In the genomic region with DNA sequence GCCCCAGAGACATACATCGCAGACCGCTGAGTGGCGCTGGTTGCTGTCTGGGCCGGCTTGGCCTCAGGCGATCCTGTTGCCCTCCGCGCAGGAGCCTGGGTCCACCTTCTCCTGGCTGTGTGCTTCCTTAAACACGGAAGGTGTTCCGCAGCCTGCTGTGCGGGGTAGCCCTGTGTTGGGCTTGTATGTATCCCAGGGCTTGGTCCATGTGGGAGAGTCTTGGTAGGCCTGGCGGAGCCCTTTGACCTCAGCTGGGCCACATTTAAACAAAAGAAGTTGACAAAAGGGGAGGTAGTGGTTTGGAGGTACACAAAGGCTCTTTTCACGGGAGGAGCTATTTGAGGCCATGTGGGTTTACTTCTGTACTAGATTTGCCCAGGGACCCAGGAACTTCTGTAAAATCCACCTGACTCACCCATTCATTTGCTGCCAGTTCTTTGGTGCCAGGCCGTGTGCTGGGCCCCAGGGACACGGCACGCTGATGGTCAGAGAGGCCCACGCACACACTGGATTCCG, we compare ENCODE assay signal across 1 cellular context.
TF ChIP-seq lines count a peak whose summit lies in the region.

No MANE protein-coding gene starts in this region.

TF ChIP-seq in HepG2, 621 proteins besides CTCF, POLR2A, EP300 and RAD21 (continued from another document and continues in another):
- TF ChIP-seq ZNF773 (CRISPR knock-in tag; IDR thresholded peaks at IDR 0.05; ENCODE audit: borderline replicate concordance) (no peak), ZNF225 (CRISPR knock-in tag; IDR thresholded peaks at IDR 0.05) (no peak), KDM6A (CRISPR knock-in tag; IDR thresholded peaks at IDR 0.05; ENCODE audit: low read depth) (no peak), ATAD3A (CRISPR knock-in tag; IDR thresholded peaks at IDR 0.05) (no peak), ZNF557 (CRISPR knock-in tag; IDR thresholded peaks at IDR 0.05) (0 out of 2 replicates have a peak, but pooled peaks have one; percentile 63), PRDM10 (CRISPR knock-in tag; IDR thresholded peaks at IDR 0.05; ENCODE audit: low read depth) (peak; percentile 69; the same call in 1 of the 2 replicates), MBNL3 (CRISPR knock-in tag; conservative IDR thresholded peaks at IDR 0.05) (no peak), SALL1 (CRISPR knock-in tag; IDR thresholded peaks at IDR 0.05) (peak; percentile 58), ATF1 (CRISPR knock-in tag; IDR thresholded peaks at IDR 0.05) (no peak), MAFG (CRISPR knock-in tag; IDR thresholded peaks at IDR 0.05) (no peak), PCBP1 (IDR thresholded peaks at IDR 0.05; ENCODE audit: borderline replicate concordance, low read depth, low read length) (no peak), GABPB1 (CRISPR knock-in tag; IDR thresholded peaks at IDR 0.05) (peak; percentile 51), GATAD2A (CRISPR knock-in tag; IDR thresholded peaks at IDR 0.05) (peak; percentile 92), MED1 (CRISPR knock-in tag; IDR thresholded peaks at IDR 0.05) (peak; percentile 65), NR2F2 (IDR thresholded peaks at IDR 0.05; ENCODE audit: borderline replicate concordance, low read depth) (peak; percentile 93), ZNF143 (CRISPR knock-in tag; IDR thresholded peaks at IDR 0.05) (no peak), ZBTB10 (CRISPR knock-in tag; IDR thresholded peaks at IDR 0.05; ENCODE audit: borderline replicate concordance) (peak; percentile 76; the same call in 1 of the 2 replicates), SP140L (CRISPR knock-in tag; IDR thresholded peaks at IDR 0.05; ENCODE audit: borderline replicate concordance) (no peak), ERF (CRISPR knock-in tag; IDR thresholded peaks at IDR 0.05) (peak; percentile 65; the same call in 1 of the 2 replicates), ZNF780A (CRISPR knock-in tag; IDR thresholded peaks at IDR 0.05) (no peak), TBL1XR1 (IDR thresholded peaks at IDR 0.05; ENCODE audit: borderline replicate concordance, low read length, partially characterized antibody) (peak; percentile 32), NCOA1 (CRISPR knock-in tag; IDR thresholded peaks at IDR 0.05) (0 out of 2 replicates have a peak, but pooled peaks have one; percentile 49), KLF6 (CRISPR knock-in tag; IDR thresholded peaks at IDR 0.05) (0 out of 2 replicates have a peak, but pooled peaks have one; percentile 69), BRCA1 (CRISPR knock-in tag; IDR thresholded peaks at IDR 0.05) (no peak), SIX4 (CRISPR knock-in tag; IDR thresholded peaks at IDR 0.05) (peak; percentile 63), ZFP90 (CRISPR knock-in tag; IDR thresholded peaks at IDR 0.05; ENCODE audit: borderline replicate concordance) (peak; percentile 74; the same call in 1 of the 2 replicates), ZNF224 (CRISPR knock-in tag; IDR thresholded peaks at IDR 0.05) (no peak; the same call in 1 of the 2 replicates), TRAFD1 (CRISPR knock-in tag; IDR thresholded peaks at IDR 0.05; ENCODE audit: borderline replicate concordance) (no peak), U2AF2 (IDR thresholded peaks at IDR 0.05; ENCODE audit: low read depth, low read length) (no peak), FOSL1 (CRISPR knock-in tag; IDR thresholded peaks at IDR 0.05; ENCODE audit: borderline replicate concordance) (no peak), ZFP82 (CRISPR knock-in tag; IDR thresholded peaks at IDR 0.05; ENCODE audit: borderline replicate concordance) (no peak), DMTF1 (CRISPR knock-in tag; IDR thresholded peaks at IDR 0.05) (no peak), DDIT3 (CRISPR knock-in tag; IDR thresholded peaks at IDR 0.05) (no peak), ZNF749 (CRISPR knock-in tag; IDR thresholded peaks at IDR 0.05; ENCODE audit: borderline replicate concordance) (no peak)
- TF ChIP-seq, protein P1, sequence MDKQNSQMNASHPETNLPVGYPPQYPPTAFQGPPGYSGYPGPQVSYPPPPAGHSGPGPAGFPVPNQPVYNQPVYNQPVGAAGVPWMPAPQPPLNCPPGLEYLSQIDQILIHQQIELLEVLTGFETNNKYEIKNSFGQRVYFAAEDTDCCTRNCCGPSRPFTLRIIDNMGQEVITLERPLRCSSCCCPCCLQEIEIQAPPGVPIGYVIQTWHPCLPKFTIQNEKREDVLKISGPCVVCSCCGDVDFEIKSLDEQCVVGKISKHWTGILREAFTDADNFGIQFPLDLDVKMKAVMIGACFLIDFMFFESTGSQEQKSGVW (CRISPR knock-in tag; IDR thresholded peaks at IDR 0.05; ENCODE audit: borderline replicate concordance), result no peak
- TF ChIP-seq, protein P2, sequence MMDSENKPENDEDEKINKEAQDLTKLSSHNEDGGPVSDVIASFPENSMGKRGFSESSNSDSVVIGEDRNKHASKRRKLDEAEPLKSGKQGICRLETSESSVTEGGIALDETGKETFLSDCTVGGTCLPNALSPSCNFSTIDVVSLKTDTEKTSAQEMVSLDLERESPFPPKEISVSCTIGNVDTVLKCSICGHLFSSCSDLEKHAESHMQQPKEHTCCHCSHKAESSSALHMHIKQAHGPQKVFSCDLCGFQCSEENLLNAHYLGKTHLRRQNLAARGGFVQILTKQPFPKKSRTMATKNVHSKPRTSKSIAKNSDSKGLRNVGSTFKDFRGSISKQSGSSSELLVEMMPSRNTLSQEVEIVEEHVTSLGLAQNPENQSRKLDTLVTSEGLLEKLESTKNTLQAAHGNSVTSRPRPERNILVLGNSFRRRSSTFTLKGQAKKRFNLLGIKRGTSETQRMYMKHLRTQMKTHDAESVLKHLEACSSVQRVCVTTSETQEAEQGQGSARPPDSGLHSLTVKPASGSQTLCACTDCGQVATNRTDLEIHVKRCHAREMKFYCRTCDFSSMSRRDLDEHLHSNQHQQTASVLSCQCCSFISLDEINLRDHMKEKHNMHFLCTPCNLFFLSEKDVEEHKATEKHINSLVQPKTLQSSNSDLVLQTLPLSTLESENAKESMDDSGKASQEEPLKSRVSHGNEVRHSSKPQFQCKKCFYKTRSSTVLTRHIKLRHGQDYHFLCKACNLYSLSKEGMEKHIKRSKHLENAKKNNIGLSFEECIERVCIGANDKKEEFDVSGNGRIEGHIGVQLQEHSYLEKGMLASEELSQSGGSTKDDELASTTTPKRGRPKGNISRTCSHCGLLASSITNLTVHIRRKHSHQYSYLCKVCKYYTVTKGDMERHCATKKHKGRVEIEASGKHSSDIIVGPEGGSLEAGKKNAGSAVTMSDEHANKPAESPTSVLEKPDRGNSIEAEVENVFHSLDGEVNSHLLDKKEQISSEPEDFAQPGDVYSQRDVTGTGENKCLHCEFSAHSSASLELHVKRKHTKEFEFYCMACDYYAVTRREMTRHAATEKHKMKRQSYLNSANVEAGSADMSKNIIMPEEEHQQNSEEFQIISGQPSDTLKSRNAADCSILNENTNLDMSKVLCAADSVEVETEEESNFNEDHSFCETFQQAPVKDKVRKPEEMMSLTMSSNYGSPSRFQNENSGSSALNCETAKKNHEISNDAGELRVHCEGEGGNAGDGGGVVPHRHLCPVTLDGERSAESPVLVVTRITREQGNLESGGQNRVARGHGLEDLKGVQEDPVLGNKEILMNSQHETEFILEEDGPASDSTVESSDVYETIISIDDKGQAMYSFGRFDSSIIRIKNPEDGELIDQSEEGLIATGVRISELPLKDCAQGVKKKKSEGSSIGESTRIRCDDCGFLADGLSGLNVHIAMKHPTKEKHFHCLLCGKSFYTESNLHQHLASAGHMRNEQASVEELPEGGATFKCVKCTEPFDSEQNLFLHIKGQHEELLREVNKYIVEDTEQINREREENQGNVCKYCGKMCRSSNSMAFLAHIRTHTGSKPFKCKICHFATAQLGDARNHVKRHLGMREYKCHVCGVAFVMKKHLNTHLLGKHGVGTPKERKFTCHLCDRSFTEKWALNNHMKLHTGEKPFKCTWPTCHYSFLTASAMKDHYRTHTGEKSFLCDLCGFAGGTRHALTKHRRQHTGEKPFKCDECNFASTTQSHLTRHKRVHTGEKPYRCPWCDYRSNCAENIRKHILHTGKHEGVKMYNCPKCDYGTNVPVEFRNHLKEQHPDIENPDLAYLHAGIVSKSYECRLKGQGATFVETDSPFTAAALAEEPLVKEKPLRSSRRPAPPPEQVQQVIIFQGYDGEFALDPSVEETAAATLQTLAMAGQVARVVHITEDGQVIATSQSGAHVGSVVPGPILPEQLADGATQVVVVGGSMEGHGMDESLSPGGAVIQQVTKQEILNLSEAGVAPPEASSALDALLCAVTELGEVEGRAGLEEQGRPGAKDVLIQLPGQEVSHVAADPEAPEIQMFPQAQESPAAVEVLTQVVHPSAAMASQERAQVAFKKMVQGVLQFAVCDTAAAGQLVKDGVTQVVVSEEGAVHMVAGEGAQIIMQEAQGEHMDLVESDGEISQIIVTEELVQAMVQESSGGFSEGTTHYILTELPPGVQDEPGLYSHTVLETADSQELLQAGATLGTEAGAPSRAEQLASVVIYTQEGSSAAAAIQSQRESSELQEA (CRISPR knock-in tag; IDR thresholded peaks at IDR 0.05; ENCODE audit: not compliant biosample characterization), result no peak
- TF ChIP-seq, protein P3, sequence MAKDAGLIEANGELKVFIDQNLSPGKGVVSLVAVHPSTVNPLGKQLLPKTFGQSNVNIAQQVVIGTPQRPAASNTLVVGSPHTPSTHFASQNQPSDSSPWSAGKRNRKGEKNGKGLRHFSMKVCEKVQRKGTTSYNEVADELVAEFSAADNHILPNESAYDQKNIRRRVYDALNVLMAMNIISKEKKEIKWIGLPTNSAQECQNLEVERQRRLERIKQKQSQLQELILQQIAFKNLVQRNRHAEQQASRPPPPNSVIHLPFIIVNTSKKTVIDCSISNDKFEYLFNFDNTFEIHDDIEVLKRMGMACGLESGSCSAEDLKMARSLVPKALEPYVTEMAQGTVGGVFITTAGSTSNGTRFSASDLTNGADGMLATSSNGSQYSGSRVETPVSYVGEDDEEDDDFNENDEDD (CRISPR knock-in tag; IDR thresholded peaks at IDR 0.05; ENCODE audit: borderline replicate concordance), result 0 out of 2 replicates have a peak, but pooled peaks have one; percentile 24
